Comparison of ENCODE assay signal across 8 cellular contexts in genomic region chr15:92797168-92798052, GRCh38.
DNase-seq lines count a peak whose midpoint lies in the region; ATAC-seq and TF ChIP-seq lines count a peak whose summit lies in the region.

No MANE protein-coding gene starts in this region.

- H3K9me3 Mint-ChIP-seq in CD4-positive, CD25-positive, alpha-beta regulatory T cell = peaks cover 0 to 2% (median 0%) of the 10 kb centered on the region in 7 donors
- H3K9me3 Mint-ChIP-seq in activated B cell treated with CpG ODN at 0.5 μM for 24 hours = no peaks in the 10 kb centered on the region

- peak overlapping the region; percentile 96 for H2AFZ ChIP-seq in osteoblast (ENCODE audit: low read length)

- H3K27ac ChIP-seq in CD4-positive, CD25-positive, alpha-beta regulatory T cell (ENCODE audit: insufficient read depth, low read length, poor library complexity, severe bottlenecking) = no peak overlapping the region
- H3K27ac ChIP-seq in osteoblast (ENCODE audit: low read depth, low read length) = peak overlapping the region; percentile 34

- POLR2A ChIA-PET in activated B cell treated with CpG ODN at 0.5 μM for 24 hours (lab: Charles Lee) = interaction anchor here (0.6 to 3.8 kb wide), 10 partner anchors 11 to 145 kb away, joined by 3 to 37 read pairs (median 13); partner anchors contain the start of gene CHD2

- H3K79me2 ChIP-seq in osteoblast (ENCODE audit: insufficient read depth, low read length) = no peaks in the 10 kb centered on the region

- DNase-seq in CD4-positive, CD25-positive, alpha-beta regulatory T cell = peak; percentile 37 to 87 (median 79)
- DNase-seq in NCI-H2196 (lab: John Stamatoyannopoulos, UW; ENCODE audit: unreplicated experiment) (peak; percentile 69), activated B cell treated with CpG ODN at 0.5 μM for 24 hours (no peak), fibroblast of the conjunctiva (ENCODE audit: low read depth) (peak; percentile 77), osteoblast (ENCODE audit: insufficient read length, low spot score, missing footprints) (no peak), HK-2 (ENCODE audit: unreplicated experiment) (no peak)

- peak; percentile 22 for TF ChIP-seq CTCF in activated B cell treated with CpG ODN at 0.5 μM for 24 hours (IDR thresholded peaks at IDR 0.05)
- peak; percentile 72 for TF ChIP-seq CTCF in osteoblast (IDR thresholded peaks at IDR 0.05; ENCODE audit: extremely low read depth, low read depth, low read length)

- CTCF ChIA-PET in activated B cell treated with CpG ODN at 0.5 μM for 24 hours (lab: Charles Lee) = interaction anchor here (0.6 to 5.5 kb wide), 24 partner anchors 8 to 187 kb away, joined by 3 to 115 read pairs (median 6); partner anchors contain the start of gene CHD2

- H3K27ac Mint-ChIP-seq in CD4-positive, CD25-positive, alpha-beta regulatory T cell = peak overlapping the region; percentile 82 to 97 (median 86)
- peak overlapping the region; percentile 68 for H3K27ac Mint-ChIP-seq in activated B cell treated with CpG ODN at 0.5 μM for 24 hours

- no peaks in the 10 kb centered on the region for H3K36me3 Mint-ChIP-seq in CD4-positive, CD25-positive, alpha-beta regulatory T cell
- no peaks in the 10 kb centered on the region for H3K36me3 Mint-ChIP-seq in activated B cell treated with CpG ODN at 0.5 μM for 24 hours (ENCODE audit: low read depth)

- no peaks in the 10 kb centered on the region for H3K27me3 ChIP-seq in CD4-positive, CD25-positive, alpha-beta regulatory T cell (ENCODE audit: control insufficient read depth, insufficient read depth, low read length)
- H3K27me3 ChIP-seq in osteoblast (ENCODE audit: insufficient read depth, low read length) = no peaks in the 10 kb centered on the region

- no peaks in the 10 kb centered on the region for H3K27me3 Mint-ChIP-seq in CD4-positive, CD25-positive, alpha-beta regulatory T cell
- H3K27me3 Mint-ChIP-seq in activated B cell treated with CpG ODN at 0.5 μM for 24 hours = no peaks in the 10 kb centered on the region

- peaks cover 6 to 15% (median 7%) of the 10 kb centered on the region in 4 donors for H3K4me1 Mint-ChIP-seq in CD4-positive, CD25-positive, alpha-beta regulatory T cell
- peaks cover 6% of the 10 kb centered on the region for H3K4me1 Mint-ChIP-seq in activated B cell treated with CpG ODN at 0.5 μM for 24 hours

- intact Hi-C loops in activated B cell treated with CpG ODN at 0.5 μM for 24 hours (cut with micrococcal nuclease) = loop anchor here (1.0 to 5.0 kb wide), 3 partner anchors 121 to 190 kb away; no protein-coding TSS in a partner anchor

- no peaks in the 10 kb centered on the region for H3K36me3 ChIP-seq in CD4-positive, CD25-positive, alpha-beta regulatory T cell (ENCODE audit: control insufficient read depth, insufficient read depth, low read length)
- no peaks in the 10 kb centered on the region for H3K36me3 ChIP-seq in osteoblast (ENCODE audit: insufficient read depth, low read length)

- no peak overlapping the region for H3K4me3 ChIP-seq in CD4-positive, CD25-positive, alpha-beta regulatory T cell (ENCODE audit: low read depth, low read length)
- H3K4me3 ChIP-seq in osteoblast (ENCODE audit: insufficient read depth, low read length) = no peak overlapping the region

- peaks cover 4% of the 10 kb centered on the region for H3K4me1 ChIP-seq in CD4-positive, CD25-positive, alpha-beta regulatory T cell (ENCODE audit: control insufficient read depth, insufficient read depth, low read length, poor library complexity, severe bottlenecking)
- H3K4me1 ChIP-seq in osteoblast (ENCODE audit: insufficient read depth, low read length) = peaks cover 10% of the 10 kb centered on the region

- H3K9me3 ChIP-seq in CD4-positive, CD25-positive, alpha-beta regulatory T cell (ENCODE audit: control insufficient read depth in 2 of 2, low read length in 2 of 2) = no peaks in the 10 kb centered on the region
- H3K9me3 ChIP-seq in osteoblast (ENCODE audit: low read depth, low read length) = no peaks in the 10 kb centered on the region

- ATAC-seq in CD4-positive, CD25-positive, alpha-beta regulatory T cell (ENCODE audit: low read depth in 2 of 2) = peak; percentile 83 to 86
- peak; percentile 66 for ATAC-seq in GM18508 (IDR thresholded peaks at IDR 0.05; ENCODE audit: insufficient read depth, unreplicated experiment)
- peak; percentile 74 for ATAC-seq in HG03108 (IDR thresholded peaks at IDR 0.05; ENCODE audit: unreplicated experiment)
- peak; percentile 84 for ATAC-seq in activated B cell treated with CpG ODN at 0.5 μM for 24 hours (ENCODE audit: low read depth)

- H3K4me3 Mint-ChIP-seq in CD4-positive, CD25-positive, alpha-beta regulatory T cell = peak overlapping the region in 1 of 4 donors; percentile 17
- H3K4me3 Mint-ChIP-seq in activated B cell treated with CpG ODN at 0.5 μM for 24 hours = no peak overlapping the region

- no peak overlapping the region for H3K4me2 ChIP-seq in osteoblast (ENCODE audit: insufficient read depth, low read length)

- H4K20me1 ChIP-seq in osteoblast (ENCODE audit: insufficient read depth, low read length) = no peaks in the 10 kb centered on the region

Comparison
In these comparisons a context has a peak if more than half of its experiments do, and no peak if none do; other contexts are left out.
1. DNase-seq: peak in CD4-positive, CD25-positive, alpha-beta regulatory T cell (3 of 3), NCI-H2196 (single experiment) and fibroblast of the conjunctiva (single experiment); none in activated B cell treated with CpG ODN at 0.5 μM for 24 hours (single experiment), osteoblast (single experiment) and HK-2 (single experiment).
2. Peak in every context shown above with its lines, with median percentiles within 50 percentile points of each other: ATAC-seq.